Comparison of ENCODE assay signal across 8 cellular contexts in genomic region chr16:74999683-75000480, GRCh38. TPM values are rescaled to one million over a fixed set of nuclear protein-coding genes. Genes with fewer than 3 reads are reported as not detected.
DNase-seq lines count a peak whose midpoint lies in the region; ATAC-seq and TF ChIP-seq lines count a peak whose summit lies in the region.

No MANE protein-coding gene starts in this region.

- ATAC-seq in HG03139 (IDR thresholded peaks at IDR 0.05; ENCODE audit: unreplicated experiment) (peak; percentile 38), HG03521 (IDR thresholded peaks at IDR 0.05; ENCODE audit: unreplicated experiment) (no peak)
- ATAC-seq in activated naive CD8-positive, alpha-beta T cell treated with anti-CD3 and anti-CD28 coated beads, Interleukin-2, amount 50 U/mL, for 24 hours = peak; percentile 36

- H3K36me3 ChIP-seq in SK-N-MC (ENCODE audit: insufficient read depth, low read length) (no peaks in the 10 kb centered on the region), left ventricle myocardium inferior (no peaks in the 10 kb centered on the region)

- peaks cover 61% of the 10 kb centered on the region for H3K4me1 ChIP-seq in left ventricle myocardium inferior

- H3K4me3 ChIP-seq in GM08714 (ENCODE audit: low read length) (peak overlapping the region; percentile 72), SK-N-MC (peak overlapping the region; percentile 77), left ventricle myocardium inferior (peak overlapping the region; percentile 99)

- H3K27me3 Mint-ChIP-seq in activated naive CD8-positive, alpha-beta T cell treated with anti-CD3 and anti-CD28 coated beads, Interleukin-2, amount 50 U/mL, for 24 hours = peaks cover 23% of the 10 kb centered on the region

- DNase-seq in SK-N-MC (ENCODE audit: low read depth, low spot score) (no peak), left ventricle myocardium inferior (peak; percentile 28), posterior cingulate gyrus (peak in 8 of 10 donors; percentile 28 to 91 (median 38)), NCI-H2196 (lab: John Stamatoyannopoulos, UW; ENCODE audit: unreplicated experiment) (no peak)
- DNase-seq in activated naive CD8-positive, alpha-beta T cell treated with anti-CD3 and anti-CD28 coated beads, Interleukin-2, amount 50 U/mL, for 24 hours = peak; percentile 45

- no peaks in the 10 kb centered on the region for H3K27me3 ChIP-seq in left ventricle myocardium inferior (ENCODE audit: low read depth)

- H3K4me1 Mint-ChIP-seq in activated naive CD8-positive, alpha-beta T cell treated with anti-CD3 and anti-CD28 coated beads, Interleukin-2, amount 50 U/mL, for 24 hours = peaks cover 26% of the 10 kb centered on the region

- H3K27ac ChIP-seq in SK-N-MC (no peak overlapping the region), left ventricle myocardium inferior (replicated peaks) (peak overlapping the region; percentile 92)

- H3K9ac ChIP-seq in SK-N-MC (ENCODE audit: insufficient read length) = peak overlapping the region; percentile 69

- no peak overlapping the region for H3K27ac Mint-ChIP-seq in activated naive CD8-positive, alpha-beta T cell treated with anti-CD3 and anti-CD28 coated beads, Interleukin-2, amount 50 U/mL, for 24 hours

- H3K9me3 ChIP-seq in SK-N-MC (ENCODE audit: low read depth, low read length) (no peaks in the 10 kb centered on the region), left ventricle myocardium inferior (replicated peaks) (no peaks in the 10 kb centered on the region)

- no peaks in the 10 kb centered on the region for H3K9me3 Mint-ChIP-seq in activated naive CD8-positive, alpha-beta T cell treated with anti-CD3 and anti-CD28 coated beads, Interleukin-2, amount 50 U/mL, for 24 hours

- no peak for TF ChIP-seq CTCF in left ventricle myocardium inferior (IDR thresholded peaks at IDR 0.05; ENCODE audit: borderline replicate concordance)

- peak overlapping the region; percentile 78 for H3K4me3 Mint-ChIP-seq in activated naive CD8-positive, alpha-beta T cell treated with anti-CD3 and anti-CD28 coated beads, Interleukin-2, amount 50 U/mL, for 24 hours

- intact Hi-C loops in left ventricle myocardium inferior (cut with micrococcal nuclease) = loop anchor here (5.0 kb wide), 2 partner anchors 107 to 117 kb away; partner anchors contain the start of gene LDHD
- intact Hi-C loops in posterior cingulate gyrus (cut with DNase I) = loop anchor here (10.0 kb wide), 1 partner anchor 295 kb away; the partner anchor contains the start of gene MLKL

- H3K36me3 Mint-ChIP-seq in activated naive CD8-positive, alpha-beta T cell treated with anti-CD3 and anti-CD28 coated beads, Interleukin-2, amount 50 U/mL, for 24 hours (ENCODE audit: low read depth) = no peaks in the 10 kb centered on the region

RNA-seq across cellular contexts. Expression of gene ZNRF1, which starts 1.1 kb away (rescaled TPM):
- 22.3 TPM for total RNA-seq in left ventricle myocardium inferior

RNA-seq across cellular contexts. Expression of gene WDR59, which starts 15.0 kb away (rescaled TPM):
- total RNA-seq in left ventricle myocardium inferior = 52.5 TPM

Comparison
In these comparisons a context has a peak if more than half of its experiments do, and no peak if none do; other contexts are left out.
1. DNase-seq: peak in activated naive CD8-positive, alpha-beta T cell treated with anti-CD3 and anti-CD28 coated beads, Interleukin-2, amount 50 U/mL, for 24 hours (single experiment), left ventricle myocardium inferior (single experiment) and posterior cingulate gyrus (8 of 10); none in SK-N-MC (single experiment) and NCI-H2196 (single experiment).
2. Peak in every context shown above with its lines, with median percentiles within 50 percentile points of each other: H3K4me3 ChIP-seq.